In genomic region chr19:52170304-52170703, GRCh38 we compare ENCODE assay signal across 9 cellular contexts. TPM values are rescaled to one million over a fixed set of nuclear protein-coding genes. Genes with fewer than 3 reads are reported as not detected.
A peak's percentile ranks its signal among the peaks of the same experiment; 100 is the strongest.
DNase-seq lines count a peak whose midpoint lies in the region; ATAC-seq and TF ChIP-seq lines count a peak whose summit lies in the region.
"Had no signal": no experiment of that assay in that cellular context is flagged by ENCODE, and none has a peak within 500 bp of the region (broad histone marks: within the 10 kb centered on the region; RNA-seq: fewer than 3 reads in every experiment).

No MANE protein-coding gene starts in this region.

- peaks cover 20% of the 10 kb centered on the region for H3K9me3 Mint-ChIP-seq in T-helper 2 cell treated with Interferon-gamma antibody and Interleukin-4, amounts not matched to agents 5 μg/mL and 100 μg/mL, for 36 hours

- H3K4me3 ChIP-seq in fibroblast of villous mesenchyme (ENCODE audit: low read depth, low read length) (peak overlapping the region; percentile 92), retinal pigment epithelial cell (ENCODE audit: low read length) (peak overlapping the region; percentile 98)

- DNase-seq in G401 (ENCODE audit: low spot score) (peak; percentile 36), fibroblast of villous mesenchyme (ENCODE audit: low read depth) (no peak), retinal pigment epithelial cell (ENCODE audit: low read depth) (no peak), COR-L47 (lab: John Stamatoyannopoulos, UW) (no peak)
- DNase-seq in T-helper 2 cell treated with Interferon-gamma antibody and Interleukin-4, amounts not matched to agents 5 μg/mL and 100 μg/mL, for 36 hours (ENCODE audit: low spot score) = no peak
- DNase-seq: HCEC 1CT had no signal

- peak overlapping the region; percentile 98 for H3K27ac Mint-ChIP-seq in T-helper 2 cell treated with Interferon-gamma antibody and Interleukin-4, amounts not matched to agents 5 μg/mL and 100 μg/mL, for 36 hours

- no peaks in the 10 kb centered on the region for H3K27me3 Mint-ChIP-seq in T-helper 2 cell treated with Interferon-gamma antibody and Interleukin-4, amounts not matched to agents 5 μg/mL and 100 μg/mL, for 36 hours (ENCODE audit: low read depth)

- H3K4me3 Mint-ChIP-seq in T-helper 2 cell treated with Interferon-gamma antibody and Interleukin-4, amounts not matched to agents 5 μg/mL and 100 μg/mL, for 36 hours = peak overlapping the region; percentile 99

- in situ Hi-C loops in G401 (cut with HindIII; ENCODE audit: low sequenced_read_pairs) = no loop called here

- TF ChIP-seq CTCF in fibroblast of villous mesenchyme (IDR thresholded peaks at IDR 0.05; ENCODE audit: insufficient read depth, low read depth, low read length) (no peak), retinal pigment epithelial cell (conservative IDR thresholded peaks at IDR 0.05; ENCODE audit: low read depth, low read length) (no peak)

- peaks cover 45% of the 10 kb centered on the region for H3K36me3 Mint-ChIP-seq in T-helper 2 cell treated with Interferon-gamma antibody and Interleukin-4, amounts not matched to agents 5 μg/mL and 100 μg/mL, for 36 hours (ENCODE audit: low read depth)

- peaks cover 21% of the 10 kb centered on the region for H3K4me1 Mint-ChIP-seq in T-helper 2 cell treated with Interferon-gamma antibody and Interleukin-4, amounts not matched to agents 5 μg/mL and 100 μg/mL, for 36 hours (ENCODE audit: low read depth)

- ATAC-seq in GM19463 (IDR thresholded peaks at IDR 0.05; ENCODE audit: unreplicated experiment) = no peak
- no peak for ATAC-seq in HG03520 (IDR thresholded peaks at IDR 0.05; ENCODE audit: unreplicated experiment)
- ATAC-seq in HG02678 (IDR thresholded peaks at IDR 0.05; ENCODE audit: unreplicated experiment) = no peak

RNA-seq across cellular contexts. Expression of gene ZNF836, which starts 1.1 kb away (rescaled TPM):
- total RNA-seq in G401 (2014; rRNA removed; shearing (Covaris generic)) = 0.49 and 3.1 TPM in 2 replicates
- total RNA-seq in fibroblast of villous mesenchyme = 7.1 and 11.7 TPM in 2 replicates

RNA-seq across cellular contexts. Expression of gene PPP2R1A, which starts 19.5 kb away (rescaled TPM):
- 226 and 269 TPM in 2 replicates for total RNA-seq in G401 (2014; rRNA removed; shearing (Covaris generic))
- total RNA-seq in fibroblast of villous mesenchyme = 122 and 166 TPM in 2 replicates

RNA-seq across cellular contexts. Expression of gene ZNF616, which starts 30.6 kb away (rescaled TPM):
- 6.3 and 8.6 TPM in 2 replicates for total RNA-seq in G401 (2014; rRNA removed; shearing (Covaris generic))
- 7.4 and 12.5 TPM in 2 replicates for total RNA-seq in fibroblast of villous mesenchyme
